Comparison of ENCODE assay signal across 8 cellular contexts in genomic region chr1:95072532-95073419, GRCh38. TPM values are rescaled to one million over a fixed set of nuclear protein-coding genes. Genes with fewer than 3 reads are reported as not detected.
DNase-seq lines count a peak whose midpoint lies in the region; TF ChIP-seq lines count a peak whose summit lies in the region.

ALG14 (minus strand) TSS chr1:95072951; CDS start chr1:95072898, 53 bp downstream.

- no peaks in the 10 kb centered on the region for H3K36me3 ChIP-seq in ES-I3 (ENCODE audit: insufficient read depth, low read length)
- H3K36me3 ChIP-seq in HAP-1 (replicated peaks) = no peaks in the 10 kb centered on the region
- peaks cover 4% of the 10 kb centered on the region for H3K36me3 ChIP-seq in MG63

- no peaks in the 10 kb centered on the region for H3K4me1 ChIP-seq in ES-I3 (ENCODE audit: insufficient read depth, low read length)
- H3K4me1 ChIP-seq in HAP-1 = no peaks in the 10 kb centered on the region

- H3K9me3 Mint-ChIP-seq in nephron progenitor cell = no peaks in the 10 kb centered on the region
- no peaks in the 10 kb centered on the region for H3K9me3 Mint-ChIP-seq in stimulated activated naive CD8-positive, alpha-beta T cell treated with anti-CD3 and anti-CD28 coated beads, Interleukin-15, Interleukin-2, amounts not matched to agents 100 ng/mL and 50 ng/mL, for 24 hours

- H3K27ac Mint-ChIP-seq in nephron progenitor cell = peak within 1 kb of the TSS; percentile 92
- H3K27ac Mint-ChIP-seq in stimulated activated naive CD8-positive, alpha-beta T cell treated with anti-CD3 and anti-CD28 coated beads, Interleukin-15, Interleukin-2, amounts not matched to agents 100 ng/mL and 50 ng/mL, for 24 hours = peak within 1 kb of the TSS; percentile 97

- peak within 1 kb of the TSS; percentile 98 for H3K4me3 Mint-ChIP-seq in nephron progenitor cell
- H3K4me3 Mint-ChIP-seq in stimulated activated naive CD8-positive, alpha-beta T cell treated with anti-CD3 and anti-CD28 coated beads, Interleukin-15, Interleukin-2, amounts not matched to agents 100 ng/mL and 50 ng/mL, for 24 hours = peak within 1 kb of the TSS; percentile 96

- H3K4me3 ChIP-seq in HAP-1 = peak within 1 kb of the TSS; percentile 69
- peak within 1 kb of the TSS; percentile 96 for H3K4me3 ChIP-seq in MG63
- peak within 1 kb of the TSS; percentile 76 for H3K4me3 ChIP-seq in fibroblast of villous mesenchyme (ENCODE audit: low read depth, low read length)

- peaks cover 20% of the 10 kb centered on the region for H3K27me3 Mint-ChIP-seq in nephron progenitor cell (ENCODE audit: low read depth, poor library complexity)
- no peaks in the 10 kb centered on the region for H3K27me3 Mint-ChIP-seq in stimulated activated naive CD8-positive, alpha-beta T cell treated with anti-CD3 and anti-CD28 coated beads, Interleukin-15, Interleukin-2, amounts not matched to agents 100 ng/mL and 50 ng/mL, for 24 hours

- peaks cover 10% of the 10 kb centered on the region for H3K4me1 Mint-ChIP-seq in nephron progenitor cell
- peaks cover 26% of the 10 kb centered on the region for H3K4me1 Mint-ChIP-seq in stimulated activated naive CD8-positive, alpha-beta T cell treated with anti-CD3 and anti-CD28 coated beads, Interleukin-15, Interleukin-2, amounts not matched to agents 100 ng/mL and 50 ng/mL, for 24 hours (ENCODE audit: low read depth)

- peak within 1 kb of the TSS; percentile 79 for H3K9ac ChIP-seq in ES-I3 (ENCODE audit: low read depth, low read length)

- H3K27me3 ChIP-seq in HAP-1 (ENCODE audit: low read depth) = peaks cover 2% of the 10 kb centered on the region
- H3K27me3 ChIP-seq in MG63 = 0 out of 2 replicates have a peak, but pooled peaks cover 4% of the 10 kb centered on the region

- TF ChIP-seq CTCF in fibroblast of villous mesenchyme (IDR thresholded peaks at IDR 0.05; ENCODE audit: insufficient read depth, low read depth, low read length) (no peak), nephron progenitor cell (IDR thresholded peaks at IDR 0.05) (no peak)

- DNase-seq in HAP-1 (ENCODE audit: low spot score in 2 of 2) (peak; percentile 94), MG63 (peak; percentile 96), SHP77 (lab: John Stamatoyannopoulos, UW) (peak; percentile 90 to 93), activated gamma-delta T cell (lab: John Stamatoyannopoulos, UW) (peak; percentile 62), fibroblast of villous mesenchyme (ENCODE audit: low read depth) (peak; percentile 96), nephron progenitor cell (peak; percentile 90)

- peaks cover 4% of the 10 kb centered on the region for H3K36me3 Mint-ChIP-seq in nephron progenitor cell (ENCODE audit: low read depth)
- peaks cover 15% of the 10 kb centered on the region for H3K36me3 Mint-ChIP-seq in stimulated activated naive CD8-positive, alpha-beta T cell treated with anti-CD3 and anti-CD28 coated beads, Interleukin-15, Interleukin-2, amounts not matched to agents 100 ng/mL and 50 ng/mL, for 24 hours (ENCODE audit: low read depth)

- no peaks in the 10 kb centered on the region for H3K9me3 ChIP-seq in ES-I3 (ENCODE audit: control insufficient read depth, insufficient read depth, low read length)
- no peaks in the 10 kb centered on the region for H3K9me3 ChIP-seq in HAP-1
- no peaks in the 10 kb centered on the region for H3K9me3 ChIP-seq in MG63

- in situ Hi-C loops in HAP-1 (cut with MboI; ENCODE audit: low sequenced_read_pairs) = no loop called here

RNA-seq across cellular contexts. Expression of gene ALG14, which starts in this region (rescaled TPM):
- 3.2 and 4.4 TPM in 2 replicates for total RNA-seq in MG63 (2014; rRNA removed; shearing (Covaris generic); ENCODE audit: low replicate concordance)
- 4.7 and 6.4 TPM in 2 replicates for total RNA-seq in fibroblast of villous mesenchyme

Comparison
In these comparisons a context has a peak if more than half of its experiments do, and no peak if none do; other contexts are left out.
1. Peak in every context shown above with its lines: DNase-seq and H3K4me3 ChIP-seq.